1 cellular context compared by ENCODE assay signal in the genomic region with DNA sequence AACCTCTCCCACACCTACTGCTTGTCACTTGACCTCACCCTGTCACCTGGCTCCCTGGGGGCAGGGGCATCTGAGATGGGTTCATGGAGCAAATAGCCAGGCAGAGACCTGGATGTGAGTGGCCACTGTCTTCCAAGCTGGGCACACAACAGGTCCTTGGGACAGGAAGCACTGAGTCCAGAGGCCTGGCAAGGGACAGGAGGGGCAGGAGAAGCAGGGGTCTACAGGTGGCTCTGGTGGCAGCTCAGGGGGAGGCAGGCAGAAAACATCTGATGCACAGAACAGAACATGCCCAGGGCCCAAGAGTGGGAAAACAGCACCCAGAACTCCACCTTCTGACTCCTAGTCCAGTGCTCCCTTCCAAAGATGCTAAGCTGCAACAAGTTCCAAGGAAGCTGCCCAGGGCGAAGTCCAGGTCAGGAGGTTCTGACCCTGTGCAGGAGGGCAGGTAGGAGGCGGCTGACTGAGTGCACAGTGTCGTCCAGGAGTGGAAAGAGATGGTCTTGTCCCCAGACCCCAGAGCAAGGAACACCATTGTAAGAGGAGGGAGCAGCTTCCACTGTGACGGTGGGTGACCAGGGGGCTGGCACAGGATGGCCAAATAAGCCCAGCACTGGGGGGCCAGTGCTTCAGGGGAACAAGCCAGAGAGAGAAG.
TF ChIP-seq lines count a peak whose summit lies in the region.

No MANE protein-coding gene starts in this region.

TF ChIP-seq in SK-N-SH, 30 proteins besides CTCF, POLR2A, EP300 and RAD21:
- TF ChIP-seq USF2 (IDR thresholded peaks at IDR 0.05; ENCODE audit: borderline replicate concordance, low read depth, low read length) (no peak), RXRA (IDR thresholded peaks at IDR 0.05; ENCODE audit: borderline replicate concordance, low read depth) (no peak), FOXJ3 (CRISPR knock-in tag; IDR thresholded peaks at IDR 0.05) (no peak), RCOR1 (IDR thresholded peaks at IDR 0.05; ENCODE audit: low read length) (no peak), CHD2 (IDR thresholded peaks at IDR 0.05; ENCODE audit: low read length, partially characterized antibody) (no peak), FOSL2 (IDR thresholded peaks at IDR 0.05; ENCODE audit: borderline replicate concordance, low read depth) (no peak), MXI1 (IDR thresholded peaks at IDR 0.05; ENCODE audit: low read depth, low read length) (no peak)
- TF ChIP-seq, protein P1, sequence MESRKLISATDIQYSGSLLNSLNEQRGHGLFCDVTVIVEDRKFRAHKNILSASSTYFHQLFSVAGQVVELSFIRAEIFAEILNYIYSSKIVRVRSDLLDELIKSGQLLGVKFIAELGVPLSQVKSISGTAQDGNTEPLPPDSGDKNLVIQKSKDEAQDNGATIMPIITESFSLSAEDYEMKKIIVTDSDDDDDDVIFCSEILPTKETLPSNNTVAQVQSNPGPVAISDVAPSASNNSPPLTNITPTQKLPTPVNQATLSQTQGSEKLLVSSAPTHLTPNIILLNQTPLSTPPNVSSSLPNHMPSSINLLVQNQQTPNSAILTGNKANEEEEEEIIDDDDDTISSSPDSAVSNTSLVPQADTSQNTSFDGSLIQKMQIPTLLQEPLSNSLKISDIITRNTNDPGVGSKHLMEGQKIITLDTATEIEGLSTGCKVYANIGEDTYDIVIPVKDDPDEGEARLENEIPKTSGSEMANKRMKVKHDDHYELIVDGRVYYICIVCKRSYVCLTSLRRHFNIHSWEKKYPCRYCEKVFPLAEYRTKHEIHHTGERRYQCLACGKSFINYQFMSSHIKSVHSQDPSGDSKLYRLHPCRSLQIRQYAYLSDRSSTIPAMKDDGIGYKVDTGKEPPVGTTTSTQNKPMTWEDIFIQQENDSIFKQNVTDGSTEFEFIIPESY (IDR thresholded peaks at IDR 0.05; ENCODE audit: borderline replicate concordance, low read depth), result no peak
- TF ChIP-seq, protein P2, sequence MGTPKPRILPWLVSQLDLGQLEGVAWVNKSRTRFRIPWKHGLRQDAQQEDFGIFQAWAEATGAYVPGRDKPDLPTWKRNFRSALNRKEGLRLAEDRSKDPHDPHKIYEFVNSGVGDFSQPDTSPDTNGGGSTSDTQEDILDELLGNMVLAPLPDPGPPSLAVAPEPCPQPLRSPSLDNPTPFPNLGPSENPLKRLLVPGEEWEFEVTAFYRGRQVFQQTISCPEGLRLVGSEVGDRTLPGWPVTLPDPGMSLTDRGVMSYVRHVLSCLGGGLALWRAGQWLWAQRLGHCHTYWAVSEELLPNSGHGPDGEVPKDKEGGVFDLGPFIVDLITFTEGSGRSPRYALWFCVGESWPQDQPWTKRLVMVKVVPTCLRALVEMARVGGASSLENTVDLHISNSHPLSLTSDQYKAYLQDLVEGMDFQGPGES (IDR thresholded peaks at IDR 0.05; ENCODE audit: low read depth, low read length), result no peak
TF ChIP-seq in SK-N-SH: peak in this region for 0.
